Comparison of ENCODE assay signal across 1 cellular context in the genomic region with DNA sequence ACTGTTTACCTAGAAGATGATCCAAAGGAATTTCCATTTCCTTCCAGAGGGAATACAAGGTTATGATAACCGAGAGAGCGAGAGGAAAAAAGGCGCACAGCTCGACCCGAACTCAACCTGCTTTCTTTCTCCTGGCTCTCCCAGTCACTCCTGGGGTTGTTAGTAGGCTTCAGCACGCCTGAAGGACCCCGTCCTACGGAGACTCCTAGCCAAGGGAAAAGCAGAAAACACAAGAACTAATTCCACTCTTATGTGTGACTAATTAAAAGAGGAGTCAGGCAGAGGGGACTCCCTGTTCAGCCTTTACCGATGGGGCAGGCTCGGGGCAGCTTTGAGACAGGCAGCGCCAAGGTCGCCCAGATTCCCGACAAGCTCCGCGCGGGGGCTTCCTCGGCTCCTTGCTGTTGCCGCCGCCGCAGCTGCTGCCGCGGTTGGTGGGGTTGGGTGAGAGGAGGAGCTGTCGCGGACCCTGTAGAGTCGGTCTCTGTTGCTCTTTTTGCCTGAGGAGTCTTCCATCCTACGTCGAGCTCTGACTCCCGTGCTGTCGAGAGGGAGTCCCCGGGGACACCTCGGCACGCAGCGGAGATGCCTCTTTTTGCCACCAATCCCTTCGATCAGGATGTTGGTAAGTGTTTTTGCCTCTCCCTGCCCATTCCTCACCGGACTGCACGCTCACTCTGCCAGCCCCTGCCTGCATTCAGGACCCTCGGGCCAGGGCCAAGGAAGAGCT.
TF ChIP-seq lines count a peak whose summit lies in the region.

Gene STAM (plus strand): TSS at position 397 of the 730 bp plus-strand sequence. CDS start 189 bp downstream, at position 586.

TF ChIP-seq in A549, 52 proteins besides CTCF, POLR2A, EP300 and RAD21 (continued from another document):
- TF ChIP-seq ATOH8 (CRISPR knock-in tag; IDR thresholded peaks at IDR 0.05; ENCODE audit: low read depth) (no peak), KDM1A (IDR thresholded peaks at IDR 0.05; ENCODE audit: low read depth) (no peak), ESRRA (IDR thresholded peaks at IDR 0.05; ENCODE audit: borderline replicate concordance, low read length) (no peak), RCOR1 (IDR thresholded peaks at IDR 0.05; ENCODE audit: low read depth, low read length) (no peak), CHD2 (IDR thresholded peaks at IDR 0.05; ENCODE audit: low read length, partially characterized antibody) (no peak), BHLHE40 (IDR thresholded peaks at IDR 0.05; ENCODE audit: low read depth, low read length) (no peak), EHF (CRISPR knock-in tag; IDR thresholded peaks at IDR 0.05) (no peak), GATA3 (IDR thresholded peaks at IDR 0.05; ENCODE audit: borderline replicate concordance) (no peak), ZFP36 (IDR thresholded peaks at IDR 0.05; ENCODE audit: borderline replicate concordance, partially characterized antibody) (no peak), MYC (IDR thresholded peaks at IDR 0.05; ENCODE audit: borderline replicate concordance, low read length) (peak; percentile 70; the same call in 1 of the 2 replicates), SMC3 (IDR thresholded peaks at IDR 0.05) (no peak), FOSL2 (IDR thresholded peaks at IDR 0.05) (no peak), FOSL2 (CRISPR knock-in tag; IDR thresholded peaks at IDR 0.05) (no peak; the same call in 1 of the 2 replicates), ZC3H11A (IDR thresholded peaks at IDR 0.05) (no peak), PHF8 (IDR thresholded peaks at IDR 0.05; ENCODE audit: borderline replicate concordance, low read depth) (peak; percentile 43), NFE2L2 (conservative IDR thresholded peaks at IDR 0.05; ENCODE audit: low read length) (no peak), RNF2 (IDR thresholded peaks at IDR 0.05; ENCODE audit: borderline replicate concordance, low read depth) (no peak), HEYL (CRISPR knock-in tag; IDR thresholded peaks at IDR 0.05) (no peak), CEBPB (IDR thresholded peaks at IDR 0.05) (no peak), TP53 (CRISPR knock-in tag; IDR thresholded peaks at IDR 0.05) (no peak), HES2 (IDR thresholded peaks at IDR 0.05) (no peak), CBX2 (IDR thresholded peaks at IDR 0.05; ENCODE audit: borderline replicate concordance, low read depth) (no peak), HDAC2 (IDR thresholded peaks at IDR 0.05) (no peak), ZNF302 (CRISPR knock-in tag; IDR thresholded peaks at IDR 0.05) (no peak)
- TF ChIP-seq, protein P1, sequence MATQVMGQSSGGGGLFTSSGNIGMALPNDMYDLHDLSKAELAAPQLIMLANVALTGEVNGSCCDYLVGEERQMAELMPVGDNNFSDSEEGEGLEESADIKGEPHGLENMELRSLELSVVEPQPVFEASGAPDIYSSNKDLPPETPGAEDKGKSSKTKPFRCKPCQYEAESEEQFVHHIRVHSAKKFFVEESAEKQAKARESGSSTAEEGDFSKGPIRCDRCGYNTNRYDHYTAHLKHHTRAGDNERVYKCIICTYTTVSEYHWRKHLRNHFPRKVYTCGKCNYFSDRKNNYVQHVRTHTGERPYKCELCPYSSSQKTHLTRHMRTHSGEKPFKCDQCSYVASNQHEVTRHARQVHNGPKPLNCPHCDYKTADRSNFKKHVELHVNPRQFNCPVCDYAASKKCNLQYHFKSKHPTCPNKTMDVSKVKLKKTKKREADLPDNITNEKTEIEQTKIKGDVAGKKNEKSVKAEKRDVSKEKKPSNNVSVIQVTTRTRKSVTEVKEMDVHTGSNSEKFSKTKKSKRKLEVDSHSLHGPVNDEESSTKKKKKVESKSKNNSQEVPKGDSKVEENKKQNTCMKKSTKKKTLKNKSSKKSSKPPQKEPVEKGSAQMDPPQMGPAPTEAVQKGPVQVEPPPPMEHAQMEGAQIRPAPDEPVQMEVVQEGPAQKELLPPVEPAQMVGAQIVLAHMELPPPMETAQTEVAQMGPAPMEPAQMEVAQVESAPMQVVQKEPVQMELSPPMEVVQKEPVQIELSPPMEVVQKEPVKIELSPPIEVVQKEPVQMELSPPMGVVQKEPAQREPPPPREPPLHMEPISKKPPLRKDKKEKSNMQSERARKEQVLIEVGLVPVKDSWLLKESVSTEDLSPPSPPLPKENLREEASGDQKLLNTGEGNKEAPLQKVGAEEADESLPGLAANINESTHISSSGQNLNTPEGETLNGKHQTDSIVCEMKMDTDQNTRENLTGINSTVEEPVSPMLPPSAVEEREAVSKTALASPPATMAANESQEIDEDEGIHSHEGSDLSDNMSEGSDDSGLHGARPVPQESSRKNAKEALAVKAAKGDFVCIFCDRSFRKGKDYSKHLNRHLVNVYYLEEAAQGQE (IDR thresholded peaks at IDR 0.05) = no peak
- TF ChIP-seq, protein P2, sequence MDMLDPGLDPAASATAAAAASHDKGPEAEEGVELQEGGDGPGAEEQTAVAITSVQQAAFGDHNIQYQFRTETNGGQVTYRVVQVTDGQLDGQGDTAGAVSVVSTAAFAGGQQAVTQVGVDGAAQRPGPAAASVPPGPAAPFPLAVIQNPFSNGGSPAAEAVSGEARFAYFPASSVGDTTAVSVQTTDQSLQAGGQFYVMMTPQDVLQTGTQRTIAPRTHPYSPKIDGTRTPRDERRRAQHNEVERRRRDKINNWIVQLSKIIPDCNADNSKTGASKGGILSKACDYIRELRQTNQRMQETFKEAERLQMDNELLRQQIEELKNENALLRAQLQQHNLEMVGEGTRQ (IDR thresholded peaks at IDR 0.05) = no peak
- TF ChIP-seq, protein P3, sequence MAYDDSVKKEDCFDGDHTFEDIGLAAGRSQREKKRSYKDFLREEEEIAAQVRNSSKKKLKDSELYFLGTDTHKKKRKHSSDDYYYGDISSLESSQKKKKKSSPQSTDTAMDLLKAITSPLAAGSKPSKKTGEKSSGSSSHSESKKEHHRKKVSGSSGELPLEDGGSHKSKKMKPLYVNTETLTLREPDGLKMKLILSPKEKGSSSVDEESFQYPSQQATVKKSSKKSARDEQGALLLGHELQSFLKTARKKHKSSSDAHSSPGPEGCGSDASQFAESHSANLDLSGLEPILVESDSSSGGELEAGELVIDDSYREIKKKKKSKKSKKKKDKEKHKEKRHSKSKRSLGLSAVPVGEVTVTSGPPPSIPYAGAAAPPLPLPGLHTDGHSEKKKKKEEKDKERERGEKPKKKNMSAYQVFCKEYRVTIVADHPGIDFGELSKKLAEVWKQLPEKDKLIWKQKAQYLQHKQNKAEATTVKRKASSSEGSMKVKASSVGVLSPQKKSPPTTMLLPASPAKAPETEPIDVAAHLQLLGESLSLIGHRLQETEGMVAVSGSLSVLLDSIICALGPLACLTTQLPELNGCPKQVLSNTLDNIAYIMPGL (CRISPR knock-in tag; IDR thresholded peaks at IDR 0.05; ENCODE audit: borderline replicate concordance) = no peak
- TF ChIP-seq, protein P4, sequence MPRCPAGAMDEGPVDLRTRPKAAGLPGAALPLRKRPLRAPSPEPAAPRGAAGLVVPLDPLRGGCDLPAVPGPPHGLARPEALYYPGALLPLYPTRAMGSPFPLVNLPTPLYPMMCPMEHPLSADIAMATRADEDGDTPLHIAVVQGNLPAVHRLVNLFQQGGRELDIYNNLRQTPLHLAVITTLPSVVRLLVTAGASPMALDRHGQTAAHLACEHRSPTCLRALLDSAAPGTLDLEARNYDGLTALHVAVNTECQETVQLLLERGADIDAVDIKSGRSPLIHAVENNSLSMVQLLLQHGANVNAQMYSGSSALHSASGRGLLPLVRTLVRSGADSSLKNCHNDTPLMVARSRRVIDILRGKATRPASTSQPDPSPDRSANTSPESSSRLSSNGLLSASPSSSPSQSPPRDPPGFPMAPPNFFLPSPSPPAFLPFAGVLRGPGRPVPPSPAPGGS (IDR thresholded peaks at IDR 0.05) = peak; percentile 50; the same call in 1 of the 3 replicates
